8 cellular contexts compared by ENCODE assay signal in genomic region chr11:66363805-66364535, GRCh38. TPM values are rescaled to one million over a fixed set of nuclear protein-coding genes. Genes with fewer than 3 reads are reported as not detected.
A peak's percentile ranks its signal among the peaks of the same experiment; 100 is the strongest.
DNase-seq lines count a peak whose midpoint lies in the region; ATAC-seq and TF ChIP-seq lines count a peak whose summit lies in the region.

No MANE protein-coding gene starts in this region.

- H3K27ac ChIP-seq in right atrium auricular region, result no peak overlapping the region

- H3K27me3 ChIP-seq in right atrium auricular region, result no peaks in the 10 kb centered on the region

- H3K36me3 ChIP-seq in right atrium auricular region, result peaks cover 20% of the 10 kb centered on the region

- no peaks in the 10 kb centered on the region for H3K9me3 ChIP-seq in right atrium auricular region

- TF ChIP-seq CTCF in right atrium auricular region (IDR thresholded peaks at IDR 0.05), result peak; percentile 57 to 58

- H3K4me3 ChIP-seq in right atrium auricular region, result no peak overlapping the region

- peaks cover 0 to 24% of the 10 kb centered on the region in 2 donors for H3K4me1 ChIP-seq in right atrium auricular region

- ATAC-seq in GM21786 (IDR thresholded peaks at IDR 0.05; ENCODE audit: unreplicated experiment), result no peak

- DNase-seq in NCI-H510A treated with DMSO at 0.1 percent for 48 hours (lab: John Stamatoyannopoulos, UW), result peak; percentile 41
- no peak for DNase-seq in NCI-H510A (lab: John Stamatoyannopoulos, UW)
- peak; percentile 19 for DNase-seq in RPMI7951 (ENCODE audit: low read depth)
- peak; percentile 90 for DNase-seq in activated effector memory CD4-positive, alpha-beta T cell treated with anti-CD3 and anti-CD28 coated beads, Interleukin-2, amount 50 U/mL, for 16 hours
- no peak for DNase-seq in right atrium auricular region (ENCODE audit: low spot score)
- DNase-seq in stimulated activated CD4-positive, alpha-beta T cell treated with anti-CD3 and anti-CD28 coated beads, Interleukin-4, amount 100 ng/mL, for 4 hours, result peak; percentile 50 to 73
- DNase-seq in cortex of kidney (lab: John Stamatoyannopoulos, UW), result no peak

RNA-seq across cellular contexts. Expression of gene SLC29A2, which starts 7.6 kb away (rescaled TPM):
- total RNA-seq in RPMI7951 (2014; rRNA removed; shearing (Covaris generic)), result 0.39 and 1.4 TPM in 2 replicates
- 10 to 100 TPM; 16.9 to 19.9 TPM for total RNA-seq in right atrium auricular region

RNA-seq across cellular contexts. Expression of gene B4GAT1, which starts 16.5 kb away (rescaled TPM):
- total RNA-seq in RPMI7951 (2014; rRNA removed; shearing (Covaris generic)), result 49.3 and 50.5 TPM in 2 replicates
- total RNA-seq in right atrium auricular region, result 10 to 100 TPM; 61.1 to 64.3 TPM

RNA-seq across cellular contexts. Expression of gene BRMS1, which starts 19.1 kb away (rescaled TPM):
- total RNA-seq in RPMI7951 (2014; rRNA removed; shearing (Covaris generic)), result 91.7 and 92.6 TPM in 2 replicates
- total RNA-seq in right atrium auricular region, result 10 to 100 TPM; 19.2 to 33.3 TPM

RNA-seq across cellular contexts. Expression of gene RIN1, which starts 27.7 kb away (rescaled TPM):
- total RNA-seq in RPMI7951 (2014; rRNA removed; shearing (Covaris generic)), result 28.0 and 38.8 TPM in 2 replicates
- total RNA-seq in right atrium auricular region, result 1 to 10 TPM; 1.0 to 5.9 TPM

RNA-seq across cellular contexts. Expression of gene CD248, which starts 47.1 kb away (rescaled TPM):
- total RNA-seq in RPMI7951 (2014; rRNA removed; shearing (Covaris generic)), result not detected in 2 replicates
- total RNA-seq in right atrium auricular region, result 10 to 100 TPM in 1 of 2 donors, 1 to 10 TPM in 1; 7.6 to 10.7 TPM

Comparison
In these comparisons a context has a peak if more than half of its experiments do, and no peak if none do; other contexts are left out.
1. DNase-seq: peak in NCI-H510A treated with DMSO at 0.1 percent for 48 hours (single experiment), RPMI7951 (single experiment), activated effector memory CD4-positive, alpha-beta T cell treated with anti-CD3 and anti-CD28 coated beads, Interleukin-2, amount 50 U/mL, for 16 hours (single experiment) and stimulated activated CD4-positive, alpha-beta T cell treated with anti-CD3 and anti-CD28 coated beads, Interleukin-4, amount 100 ng/mL, for 4 hours (2 of 2); none in NCI-H510A (single experiment), right atrium auricular region (single experiment) and cortex of kidney (single experiment).